In the genomic region with DNA sequence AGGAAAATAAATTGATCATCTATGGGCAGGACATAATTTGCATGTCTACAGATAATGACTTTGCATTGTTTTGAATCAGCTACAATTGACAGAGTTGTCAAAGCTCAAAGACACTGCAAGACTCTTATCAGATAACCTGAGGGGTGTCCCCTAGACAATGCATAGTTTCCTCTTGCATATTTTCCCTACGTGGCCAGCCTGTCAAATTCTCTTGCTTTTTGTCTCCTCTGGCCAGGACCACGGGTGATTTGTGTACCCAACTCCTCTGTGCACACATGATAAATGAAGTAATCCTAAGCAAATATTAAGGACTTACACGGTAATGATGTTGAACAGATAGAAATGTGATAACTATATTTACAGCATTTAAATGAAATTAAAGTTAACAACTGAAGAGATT, we compare ENCODE assay signal across 26 cellular contexts. TPM values are rescaled to one million over a fixed set of nuclear protein-coding genes. Genes with fewer than 3 reads are reported as not detected.
DNase-seq lines count a peak whose midpoint lies in the region; ATAC-seq and FAIRE-seq lines count a peak whose summit lies in the region.
"Had no signal": no experiment of that assay in that cellular context is flagged by ENCODE, and none has a peak within 500 bp of the region (broad histone marks: within the 10 kb centered on the region; RNA-seq: fewer than 3 reads in every experiment).

No MANE protein-coding gene starts in this region.

- H3K4me1 Mint-ChIP-seq in activated CD4-positive, alpha-beta T cell treated with anti-CD3 and anti-CD28 coated beads, Interleukin-2, amount 10 ng/mL, durations not matched to agents 7 days and 5 days = peaks cover 50% of the 10 kb centered on the region
- peaks cover 43% of the 10 kb centered on the region for H3K4me1 Mint-ChIP-seq in activated naive CD8-positive, alpha-beta T cell treated with anti-CD3 and anti-CD28 coated beads for 36 hours
- H3K4me1 Mint-ChIP-seq in stimulated activated effector memory CD8-positive, alpha-beta T cell treated with anti-CD3 and anti-CD28 coated beads, Interleukin-12 subunit alpha, Interleukin-12 subunit beta, amount 100 ng/mL, for 72 hours = peaks cover 80% of the 10 kb centered on the region

- FAIRE-seq in HTR-8/SVneo (lab: Jason Lieb, UNC) = no peak
- FAIRE-seq: GM19239 had no signal

- no peak overlapping the region for H3K27ac Mint-ChIP-seq in activated CD4-positive, alpha-beta T cell treated with anti-CD3 and anti-CD28 coated beads, Interleukin-2, amount 10 ng/mL, durations not matched to agents 7 days and 5 days
- H3K27ac Mint-ChIP-seq in activated naive CD8-positive, alpha-beta T cell treated with anti-CD3 and anti-CD28 coated beads for 36 hours = peak overlapping the region; percentile 56
- H3K27ac Mint-ChIP-seq in stimulated activated effector memory CD8-positive, alpha-beta T cell treated with anti-CD3 and anti-CD28 coated beads, Interleukin-12 subunit alpha, Interleukin-12 subunit beta, amount 100 ng/mL, for 72 hours = peak overlapping the region; percentile 20
- H3K27ac Mint-ChIP-seq: activated naive CD8-positive, alpha-beta T cell; CD4-positive, alpha-beta T cell had no signal

- POLR2A ChIA-PET in activated CD4-positive, alpha-beta T cell treated with anti-CD3 and anti-CD28 coated beads, Interleukin-2, amount 10 ng/mL, durations not matched to agents 7 days and 5 days (lab: Charles Lee) = no interaction called here

- no peaks in the 10 kb centered on the region for H3K36me3 Mint-ChIP-seq in activated CD4-positive, alpha-beta T cell treated with anti-CD3 and anti-CD28 coated beads, Interleukin-2, amount 10 ng/mL, durations not matched to agents 7 days and 5 days (ENCODE audit: low read depth)
- peaks cover 14% of the 10 kb centered on the region for H3K36me3 Mint-ChIP-seq in activated naive CD8-positive, alpha-beta T cell treated with anti-CD3 and anti-CD28 coated beads for 36 hours
- peaks cover 19% of the 10 kb centered on the region for H3K36me3 Mint-ChIP-seq in stimulated activated effector memory CD8-positive, alpha-beta T cell treated with anti-CD3 and anti-CD28 coated beads, Interleukin-12 subunit alpha, Interleukin-12 subunit beta, amount 100 ng/mL, for 72 hours
- H3K36me3 Mint-ChIP-seq: activated naive CD8-positive, alpha-beta T cell had no signal

- CTCF ChIA-PET in activated CD4-positive, alpha-beta T cell treated with anti-CD3 and anti-CD28 coated beads, Interleukin-2, amount 10 ng/mL, durations not matched to agents 7 days and 5 days (lab: Charles Lee) = interaction anchor here (1.1 to 7.7 kb wide), 3 partner anchors 13 to 28 kb away, joined by 4 to 45 read pairs (median 5); no protein-coding TSS in a partner anchor

- H3K4me3 Mint-ChIP-seq in activated CD4-positive, alpha-beta T cell treated with anti-CD3 and anti-CD28 coated beads, Interleukin-2, amount 10 ng/mL, durations not matched to agents 7 days and 5 days = no peak overlapping the region
- H3K4me3 Mint-ChIP-seq in activated naive CD8-positive, alpha-beta T cell treated with anti-CD3 and anti-CD28 coated beads for 36 hours = no peak overlapping the region
- H3K4me3 Mint-ChIP-seq in stimulated activated effector memory CD8-positive, alpha-beta T cell treated with anti-CD3 and anti-CD28 coated beads, Interleukin-12 subunit alpha, Interleukin-12 subunit beta, amount 100 ng/mL, for 72 hours = no peak overlapping the region
- H3K4me3 Mint-ChIP-seq: activated naive CD8-positive, alpha-beta T cell; CD4-positive, alpha-beta T cell had no signal

- DNase-seq in activated CD4-positive, alpha-beta T cell treated with anti-CD3 and anti-CD28 coated beads, Interleukin-2, amount 10 ng/mL, durations not matched to agents 7 days and 5 days = peak; percentile 4
- no peak for DNase-seq in activated CD4-positive, alpha-beta T cell treated with anti-CD3 and anti-CD28 coated beads for 48 hours
- DNase-seq in NCI-H146 treated with DMSO at 0.1 percent for 48 hours (lab: John Stamatoyannopoulos, UW; ENCODE audit: unreplicated experiment) (peak; percentile 87), HTR-8/SVneo (ENCODE audit: insufficient read length, low spot score) (no peak), islet precursor cell (no peak)
- no peak for DNase-seq in activated naive CD8-positive, alpha-beta T cell treated with anti-CD3 and anti-CD28 coated beads for 36 hours
- peak in 1 of 2 donors; percentile 51 for DNase-seq in stimulated activated effector memory CD8-positive, alpha-beta T cell treated with anti-CD3 and anti-CD28 coated beads, Interleukin-12 subunit alpha, Interleukin-12 subunit beta, amount 100 ng/mL, for 72 hours (ENCODE audit: low spot score in 2 of 2)
- DNase-seq: activated CD4-positive, alpha-beta T cell treated with anti-CD3 and anti-CD28 coated beads for 4 hours; activated effector memory CD4-positive, alpha-beta T cell treated with Interleukin-2 at 50 U/mL for 16 hours; CD4-positive, alpha-beta T cell; colonic mucosa; DMS 273 treated with DMSO at 0.1 percent for 48 hours; foreskin keratinocyte; H7; left cardiac atrium; NCI-H1105 treated with DMSO at 0.1 percent for 48 hours; NCI-H2081 treated with DMSO at 0.1 percent for 48 hours; NCI-H226; NCI-H774; sigmoid colon; stimulated activated CD4-positive, alpha-beta T cell treated with anti-CD3 and anti-CD28 coated beads, Interleukin-4, amount 100 ng/mL, for 24 hours; stimulated activated naive CD4-positive, alpha-beta T cell treated with Interleukin-2 at 50 U/mL for 16 hours had no signal

- no peak for ATAC-seq in stimulated activated effector memory CD8-positive, alpha-beta T cell treated with anti-CD3 and anti-CD28 coated beads, Interleukin-12 subunit alpha, Interleukin-12 subunit beta, amount 100 ng/mL, for 72 hours
- ATAC-seq in GM19467 (IDR thresholded peaks at IDR 0.05; ENCODE audit: unreplicated experiment) = no peak
- ATAC-seq: foreskin keratinocyte, left cardiac atrium, SK-N-SH treated with all-trans-retinoic acid at 6 μM for 48 hours had no signal

- no peaks in the 10 kb centered on the region for H3K9me3 Mint-ChIP-seq in activated CD4-positive, alpha-beta T cell treated with anti-CD3 and anti-CD28 coated beads, Interleukin-2, amount 10 ng/mL, durations not matched to agents 7 days and 5 days
- no peaks in the 10 kb centered on the region for H3K9me3 Mint-ChIP-seq in activated naive CD8-positive, alpha-beta T cell treated with anti-CD3 and anti-CD28 coated beads for 36 hours
- no peaks in the 10 kb centered on the region for H3K9me3 Mint-ChIP-seq in stimulated activated effector memory CD8-positive, alpha-beta T cell treated with anti-CD3 and anti-CD28 coated beads, Interleukin-12 subunit alpha, Interleukin-12 subunit beta, amount 100 ng/mL, for 72 hours
- H3K9me3 Mint-ChIP-seq: CD4-positive, alpha-beta T cell had no signal

- H3K27me3 Mint-ChIP-seq in activated CD4-positive, alpha-beta T cell treated with anti-CD3 and anti-CD28 coated beads, Interleukin-2, amount 10 ng/mL, durations not matched to agents 7 days and 5 days = peaks cover 4% of the 10 kb centered on the region
- H3K27me3 Mint-ChIP-seq in activated naive CD8-positive, alpha-beta T cell treated with anti-CD3 and anti-CD28 coated beads for 36 hours = no peaks in the 10 kb centered on the region
- H3K27me3 Mint-ChIP-seq: activated naive CD8-positive, alpha-beta T cell had no signal

RNA-seq across cellular contexts. Expression of a gene that starts 18.9 kb away (rescaled TPM):
- 10 to 100 TPM; 12.5 to 14.0 TPM for total RNA-seq in activated CD4-positive, alpha-beta T cell treated with anti-CD3 and anti-CD28 coated beads, Interleukin-2, amount 10 ng/mL, durations not matched to agents 7 days and 5 days
- 10 to 100 TPM; 74.7 to 77.9 TPM for total RNA-seq in activated naive CD8-positive, alpha-beta T cell treated with anti-CD3 and anti-CD28 coated beads for 36 hours

Comparison
In these comparisons a context has a peak if more than half of its experiments do, and no peak if none do; other contexts are left out.
1. DNase-seq: peak in activated CD4-positive, alpha-beta T cell treated with anti-CD3 and anti-CD28 coated beads, Interleukin-2, amount 10 ng/mL, durations not matched to agents 7 days and 5 days (single experiment) and NCI-H146 treated with DMSO at 0.1 percent for 48 hours (single experiment); none in activated CD4-positive, alpha-beta T cell treated with anti-CD3 and anti-CD28 coated beads for 48 hours (single experiment), activated naive CD8-positive, alpha-beta T cell treated with anti-CD3 and anti-CD28 coated beads for 36 hours (single experiment), HTR-8/SVneo (single experiment) and islet precursor cell (single experiment).
2. RNA of a gene that starts 18.9 kb away (total RNA-seq): 74.7 to 77.9 TPM in activated naive CD8-positive, alpha-beta T cell treated with anti-CD3 and anti-CD28 coated beads for 36 hours; 12.5 to 14.0 TPM in activated CD4-positive, alpha-beta T cell treated with anti-CD3 and anti-CD28 coated beads, Interleukin-2, amount 10 ng/mL, durations not matched to agents 7 days and 5 days; every median in the first group is over 4 times any median in the second.